8 cellular contexts compared by ENCODE assay signal in genomic region chr10:71765176-71765906, GRCh38. TPM values are rescaled to one million over a fixed set of nuclear protein-coding genes. Genes with fewer than 3 reads are reported as not detected.
DNase-seq lines count a peak whose midpoint lies in the region; ATAC-seq and TF ChIP-seq lines count a peak whose summit lies in the region.
"Had no signal": no experiment of that assay in that cellular context is flagged by ENCODE, and none has a peak within 500 bp of the region (broad histone marks: within the 10 kb centered on the region; RNA-seq: fewer than 3 reads in every experiment).

No MANE protein-coding gene starts in this region.

- H2BK15ac ChIP-seq in IMR-90 (ENCODE audit: low read depth, low read length): peak overlapping the region; percentile 65; the same call in 2 of the 3 replicates

- in situ Hi-C loops in IMR-90 (cut with MboI; ENCODE audit: low sequenced_read_pairs): no loop called here

- peak overlapping the region; percentile 76 for H3K27ac Mint-ChIP-seq in activated naive CD8-positive, alpha-beta T cell treated with anti-CD3 and anti-CD28 coated beads, Interleukin-2, amount 10 ng/mL, durations not matched to agents 7 days and 5 days

- no TSS peak for BruUV-seq in IMR-90 (replicated peaks; lab: Mats Ljungman, UMichigan)

- peak overlapping the region; percentile 63 for H3K27ac ChIP-seq in IMR-90 (ENCODE audit: insufficient read depth, low read length)
- peak overlapping the region; percentile 57 for H3K27ac ChIP-seq in right cardiac atrium (ENCODE audit: low read length)
- H3K27ac ChIP-seq in subcutaneous abdominal adipose tissue (ENCODE audit: low read depth, low read length): peak overlapping the region; percentile 96
- H3K27ac ChIP-seq in ovary: peak overlapping the region in 1 of 2 donors; percentile 87

- H3K27me3 ChIP-seq in IMR-90 (ENCODE audit: control insufficient read depth, insufficient read depth, low read length) (no peaks in the 10 kb centered on the region), right cardiac atrium (ENCODE audit: control insufficient read depth, insufficient read depth) (no peaks in the 10 kb centered on the region), subcutaneous abdominal adipose tissue (ENCODE audit: control insufficient read depth in 5 of 5, insufficient read depth in 4 of 5, low read length in 5 of 5) (no peaks in the 10 kb centered on the region), ovary (no peaks in the 10 kb centered on the region)

- H3K79me1 ChIP-seq in IMR-90 (ENCODE audit: low read depth in 1 of 2, low read length in 2 of 2): peaks cover 0 to 17% of the 10 kb centered on the region in 2 experiments; a peak in 3 of 4 replicates

- no peak for TF ChIP-seq POLR2A in IMR-90 (IDR thresholded peaks at IDR 0.05; ENCODE audit: low read depth, low read length)
- TF ChIP-seq POLR2A in ovary (IDR thresholded peaks at IDR 0.05): no peak

- peak overlapping the region; percentile 59 for H2AFZ ChIP-seq in IMR-90 (replicated peaks; ENCODE audit: low read length, poor library complexity)

- peak; percentile 2; the same call in 1 of the 2 replicates for ATAC-seq in IMR-90 (ENCODE audit: low read depth)
- no peak for ATAC-seq in activated naive CD8-positive, alpha-beta T cell treated with anti-CD3 and anti-CD28 coated beads, Interleukin-2, amount 10 ng/mL, durations not matched to agents 7 days and 5 days (ENCODE audit: low read depth)
- peak in 1 of 2 donors; percentile 20 for ATAC-seq in right cardiac atrium

- intact Hi-C loops in IMR-90 (cut with micrococcal nuclease) (loop anchor here (5.0 kb wide), 1 partner anchor 53 kb away; no protein-coding TSS in a partner anchor), right cardiac atrium (cut with DNase I) (no loop called here), ovary (cut with DNase I) (no loop called here)

- no peak overlapping the region for H3K56ac ChIP-seq in IMR-90 (ENCODE audit: extremely low read depth, insufficient read depth, low read length)

- TF ChIP-seq CTCF in IMR-90 (conservative IDR thresholded peaks at IDR 0.05; ENCODE audit: low read depth, low read length) (no peak), ovary (IDR thresholded peaks at IDR 0.05) (no peak)

- H2BK5ac ChIP-seq in IMR-90 (ENCODE audit: low read depth, low read length, poor library complexity, severe bottlenecking): peak overlapping the region; percentile 67

- peak overlapping the region; percentile 84 for H3K18ac ChIP-seq in IMR-90 (ENCODE audit: low read depth, low read length)

- H3K4me3 Mint-ChIP-seq in activated naive CD8-positive, alpha-beta T cell treated with anti-CD3 and anti-CD28 coated beads, Interleukin-2, amount 10 ng/mL, durations not matched to agents 7 days and 5 days: peak overlapping the region; percentile 28

- POLR2A ChIA-PET in IMR-90 (lab: Charles Lee; ENCODE audit: unreplicated experiment): no interaction called here
- POLR2A ChIA-PET in activated naive CD8-positive, alpha-beta T cell treated with anti-CD3 and anti-CD28 coated beads, Interleukin-2, amount 10 ng/mL, durations not matched to agents 7 days and 5 days (lab: Charles Lee): interaction anchor here (1.3 to 15.2 kb wide), 3 partner anchors 8 to 38 kb away, joined by 3 to 341 read pairs (median 12); partner anchors contain the start of gene VSIR

- H4K20me1 ChIP-seq in IMR-90 (ENCODE audit: insufficient read depth, low read length): no peaks in the 10 kb centered on the region

- peak overlapping the region; percentile 93 for H2AK5ac ChIP-seq in IMR-90 (ENCODE audit: low read depth, low read length)

- no peak overlapping the region; the same call in 1 of the 2 replicates for H3K4me2 ChIP-seq in IMR-90 (ENCODE audit: low read depth, low read length)

- H3K9ac ChIP-seq in IMR-90 (ENCODE audit: low read depth, low read length) (peak overlapping the region; percentile 9), subcutaneous abdominal adipose tissue (ENCODE audit: low read length in 5 of 5) (peak overlapping the region in 2 of 5 donors; percentile 4 to 40)

- H3K9me3 ChIP-seq in IMR-90 (ENCODE audit: control insufficient read depth, insufficient read depth, low read length): no peaks in the 10 kb centered on the region
- H3K9me3 ChIP-seq in right cardiac atrium (ENCODE audit: control insufficient read depth, low read length): no peaks in the 10 kb centered on the region
- no peaks in the 10 kb centered on the region for H3K9me3 ChIP-seq in subcutaneous abdominal adipose tissue (ENCODE audit: control insufficient read depth in 5 of 5, low read length in 5 of 5)
- H3K9me3 ChIP-seq in ovary: no peaks in the 10 kb centered on the region

- H3K4me1 Mint-ChIP-seq in activated naive CD8-positive, alpha-beta T cell treated with anti-CD3 and anti-CD28 coated beads, Interleukin-2, amount 10 ng/mL, durations not matched to agents 7 days and 5 days: peaks cover 72% of the 10 kb centered on the region

- H3K4ac ChIP-seq in IMR-90 (ENCODE audit: low read depth, low read length): peak overlapping the region; percentile 95

- DNase-seq in IMR-90: peak; percentile 30
- no peak for DNase-seq in activated naive CD8-positive, alpha-beta T cell treated with anti-CD3 and anti-CD28 coated beads, Interleukin-2, amount 10 ng/mL, durations not matched to agents 7 days and 5 days
- DNase-seq in right cardiac atrium: peak in 2 of 3 donors; percentile 78 to 84
- DNase-seq in mesenteric fat pad (ENCODE audit: low spot score): no peak
- no peak for DNase-seq in NCI-H345 (lab: John Stamatoyannopoulos, UW)
- DNase-seq in ovary: no peak
- DNase-seq: stimulated activated CD4-positive, alpha-beta T cell treated with anti-CD3 and anti-CD28 coated beads, Interleukin-1b, Interleukin-23, amount 100 ng/mL, for 48 hours had no signal

- no peak overlapping the region for H3K4me3 ChIP-seq in IMR-90 (ENCODE audit: insufficient read depth, low read depth, low read length)
- no peak overlapping the region for H3K4me3 ChIP-seq in right cardiac atrium (ENCODE audit: low read length)
- H3K4me3 ChIP-seq in subcutaneous abdominal adipose tissue (ENCODE audit: low read depth in 1 of 5, low read length in 5 of 5): peak overlapping the region in 2 of 5 donors; percentile 14 to 27
- no peak overlapping the region for H3K4me3 ChIP-seq in ovary

- dilution Hi-C loops in IMR-90 (cut with HindIII; ENCODE audit: low sequenced_read_pairs, unreplicated experiment): no loop called here

- H2BK20ac ChIP-seq in IMR-90 (ENCODE audit: low read depth, low read length): peak overlapping the region; percentile 94

- H3K23ac ChIP-seq in IMR-90 (ENCODE audit: low read depth, low read length): peak overlapping the region; percentile 33; the same call in 1 of the 2 replicates

- no peak for TF ChIP-seq EP300 in ovary (IDR thresholded peaks at IDR 0.05)

- peaks cover 31% of the 10 kb centered on the region for H3K9me1 ChIP-seq in IMR-90 (ENCODE audit: insufficient read depth, low read length)

- peak overlapping the region; percentile 45 for H4K5ac ChIP-seq in IMR-90 (ENCODE audit: low read depth, low read length)

- peak overlapping the region; percentile 96 for H2BK120ac ChIP-seq in IMR-90 (ENCODE audit: low read depth, low read length)

- peak overlapping the region; percentile 59 for H2AK9ac ChIP-seq in IMR-90 (replicated peaks; ENCODE audit: low read depth, low read length, poor library complexity)

- CTCF ChIA-PET in IMR-90 (lab: Yijun Ruan, JAX): no interaction called here

- H3K9me3 Mint-ChIP-seq in activated naive CD8-positive, alpha-beta T cell treated with anti-CD3 and anti-CD28 coated beads, Interleukin-2, amount 10 ng/mL, durations not matched to agents 7 days and 5 days: no peaks in the 10 kb centered on the region

- peak overlapping the region; percentile 38 to 85; a peak in 3 of 4 replicates for H4K8ac ChIP-seq in IMR-90 (ENCODE audit: low read depth in 2 of 2, low read length in 2 of 2)

- H4K91ac ChIP-seq in IMR-90 (ENCODE audit: insufficient read depth, low read depth, low read length): peak overlapping the region; percentile 95

- H3K27me3 Mint-ChIP-seq in activated naive CD8-positive, alpha-beta T cell treated with anti-CD3 and anti-CD28 coated beads, Interleukin-2, amount 10 ng/mL, durations not matched to agents 7 days and 5 days: no peaks in the 10 kb centered on the region

- no peak for TF ChIP-seq RAD21 in IMR-90 (IDR thresholded peaks at IDR 0.05; ENCODE audit: low read length)

- H3K36me3 ChIP-seq in IMR-90 (ENCODE audit: control insufficient read depth, insufficient read depth, low read length): peaks cover 7% of the 10 kb centered on the region; the same call in 1 of the 2 replicates
- peaks cover 0 to 46% (median 35%) of the 10 kb centered on the region in 5 donors for H3K36me3 ChIP-seq in subcutaneous abdominal adipose tissue (ENCODE audit: control insufficient read depth in 5 of 5, insufficient read depth in 5 of 5, low read length in 5 of 5)
- no peaks in the 10 kb centered on the region for H3K36me3 ChIP-seq in ovary

- H3K36me3 Mint-ChIP-seq in activated naive CD8-positive, alpha-beta T cell treated with anti-CD3 and anti-CD28 coated beads, Interleukin-2, amount 10 ng/mL, durations not matched to agents 7 days and 5 days: peaks cover 41% of the 10 kb centered on the region

- no CpG with 5 or more reads among the region's 8 CpGs for whole genome bisulfite sequencing in IMR-90 (ENCODE audit: extremely low coverage in 2 of 2, insufficient read length in 1 of 2), 2 experiments
- WGBS in right cardiac atrium: 51% methylated on average over 8 of the region's 8 CpGs
- 50 to 58% (median 55%) methylated on average over 8 of the region's 8 CpGs for WGBS in ovary, 3 donors

- peak overlapping the region; percentile 69 for H3K14ac ChIP-seq in IMR-90 (replicated peaks; ENCODE audit: low read depth, low read length)

- H3K4me1 ChIP-seq in IMR-90 (ENCODE audit: control insufficient read depth, insufficient read depth, low read length) (peaks cover 52% of the 10 kb centered on the region), right cardiac atrium (ENCODE audit: control insufficient read depth, insufficient read depth, low read length) (peaks cover 22% of the 10 kb centered on the region), subcutaneous abdominal adipose tissue (ENCODE audit: control insufficient read depth in 5 of 5, insufficient read depth in 5 of 5, low read length in 5 of 5) (peaks cover 41 to 99% (median 96%) of the 10 kb centered on the region in 5 donors), ovary (ENCODE audit: insufficient read depth) (peaks cover 46% of the 10 kb centered on the region)

RNA-seq across cellular contexts. Expression of gene VSIR, which starts 8.0 kb away (rescaled TPM):
- total RNA-seq in IMR-90 (2012; rRNA removed) (5.0 and 5.3 TPM in 2 replicates), right cardiac atrium (10 to 100 TPM; 29.3 to 55.1 (median 34.4) TPM), mesenteric fat pad (128 TPM), ovary (10 to 100 TPM; 40.7 to 94.1 (median 63.4) TPM)
- polyA plus RNA-seq in IMR-90 (2012; rRNA removed) (23.8 and 25.1 TPM in 2 replicates), right cardiac atrium (36.8 TPM), ovary (10 to 100 TPM; 19.9 to 51.2 TPM)
- 17.6 and 24.1 TPM in 2 replicates for polyA plus RNA-seq in IMR-90 (2012; cell fraction: cytosol; rRNA removed)
- polyA plus RNA-seq in IMR-90 (2012; cell fraction: nucleus; rRNA removed; ENCODE audit: low replicate concordance): 10.6 and 25.6 TPM in 2 replicates
- 100 to 1,000 TPM; 124 to 125 TPM for total RNA-seq in activated naive CD8-positive, alpha-beta T cell treated with anti-CD3 and anti-CD28 coated beads, Interleukin-2, amount 10 ng/mL, durations not matched to agents 7 days and 5 days

RNA-seq across cellular contexts. Expression of gene C10orf105, which starts 45.8 kb away (rescaled TPM):
- under 0.01 TPM in 1 of 2 replicates, not detected in the other for total RNA-seq in IMR-90 (2012; rRNA removed)
- not detected in 2 replicates for polyA plus RNA-seq in IMR-90 (2012; rRNA removed)
- polyA plus RNA-seq in IMR-90 (2012; cell fraction: cytosol; rRNA removed): not detected in 2 replicates
- not detected in 2 replicates for polyA plus RNA-seq in IMR-90 (2012; cell fraction: nucleus; rRNA removed; ENCODE audit: low replicate concordance)
- under 1 TPM; 0.17 to 0.30 TPM for total RNA-seq in activated naive CD8-positive, alpha-beta T cell treated with anti-CD3 and anti-CD28 coated beads, Interleukin-2, amount 10 ng/mL, durations not matched to agents 7 days and 5 days
- under 1 TPM in 3 of 4 donors, not detected in 1; 0.14 to 0.36 (median 0.24) TPM for total RNA-seq in right cardiac atrium
- polyA plus RNA-seq in right cardiac atrium: 0.09 TPM
- total RNA-seq in mesenteric fat pad: 0.22 TPM
- total RNA-seq in ovary: under 1 TPM; 0.11 to 0.45 (median 0.27) TPM
- polyA plus RNA-seq in ovary: under 1 TPM; 0.20 to 0.27 TPM

Comparison
In these comparisons a context has a peak if more than half of its experiments do, and no peak if none do; other contexts are left out.
1. DNase-seq: peak in IMR-90 (single experiment) and right cardiac atrium (2 of 3); none in activated naive CD8-positive, alpha-beta T cell treated with anti-CD3 and anti-CD28 coated beads, Interleukin-2, amount 10 ng/mL, durations not matched to agents 7 days and 5 days (single experiment), mesenteric fat pad (single experiment), NCI-H345 (single experiment) and ovary (0 of 5).